Comparison of ENCODE assay signal across 8 cellular contexts in the genomic region with DNA sequence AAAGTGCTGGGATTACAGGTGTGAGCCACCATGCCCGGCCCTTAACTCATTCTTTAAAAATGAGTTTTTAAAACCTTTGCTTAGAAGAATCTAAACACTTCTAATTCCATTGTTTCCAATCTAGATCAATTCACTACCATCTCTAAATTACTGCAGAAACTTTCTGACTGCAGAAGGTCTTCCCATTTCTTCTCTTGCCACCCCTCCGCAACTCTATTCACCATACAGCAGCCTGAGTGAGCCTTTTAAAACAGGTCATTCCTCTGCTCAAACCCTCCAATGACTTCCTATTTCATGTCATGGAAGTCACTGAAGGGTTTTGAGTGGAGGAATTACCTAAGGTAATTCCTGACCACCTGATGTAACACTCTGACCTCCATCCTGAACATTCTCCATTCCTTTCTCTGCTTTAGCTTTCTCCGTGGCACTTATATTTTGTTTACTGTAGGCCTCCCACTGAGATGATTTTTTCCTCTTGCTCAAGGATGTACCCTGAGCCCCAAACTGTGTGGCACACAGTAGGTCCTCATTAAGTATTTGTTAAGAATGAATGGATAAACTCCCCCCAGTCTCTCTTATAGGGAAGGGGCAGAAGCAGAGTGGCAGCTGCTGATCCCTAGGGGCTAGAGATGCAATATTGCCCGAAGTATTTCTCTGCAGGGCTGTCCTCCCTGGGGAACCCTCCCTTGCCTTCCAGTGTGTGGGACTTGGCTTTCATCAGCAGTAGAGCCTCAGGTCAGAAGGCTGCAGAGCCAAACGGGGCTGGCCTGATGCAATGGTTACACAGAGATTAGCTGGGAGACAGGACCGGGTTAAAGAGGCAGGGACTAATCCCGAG. TPM values are rescaled to one million over a fixed set of nuclear protein-coding genes. Genes with fewer than 3 reads are reported as not detected.
DNase-seq lines count a peak whose midpoint lies in the region; ATAC-seq and TF ChIP-seq lines count a peak whose summit lies in the region.

No MANE protein-coding gene starts in this region.

- H3K4me1 ChIP-seq in BE2C (peaks cover 17% of the 10 kb centered on the region), HUES6 (ENCODE audit: control insufficient read depth, insufficient read depth, low read length) (peaks cover 28% of the 10 kb centered on the region), left ventricle myocardium inferior (peaks cover 74% of the 10 kb centered on the region)

- H3K4me3 ChIP-seq in BE2C (ENCODE audit: low read depth, low read length): peak overlapping the region; percentile 100
- H3K4me3 ChIP-seq in HUES6 (ENCODE audit: low read depth, low read length): peak overlapping the region; percentile 90
- peak overlapping the region; percentile 93 for H3K4me3 ChIP-seq in left ventricle myocardium inferior
- H3K4me3 ChIP-seq in skeletal muscle cell (ENCODE audit: low read depth, low read length): peak overlapping the region; percentile 86

- no peak for ATAC-seq in GM18907 (IDR thresholded peaks at IDR 0.05; ENCODE audit: unreplicated experiment)

- H3K27ac ChIP-seq in HUES6 (ENCODE audit: low read depth, low read length) (peak overlapping the region; percentile 84), left ventricle myocardium inferior (replicated peaks) (peak overlapping the region; percentile 100)

- CTCF ChIA-PET in GM10248 (lab: Yijun Ruan, JAX): interaction anchor here (0.6 to 1.5 kb wide), 3 partner anchors 56 to 66 kb away, joined by 3 to 4 read pairs (median 3); no protein-coding TSS in a partner anchor

- DNase-seq in BE2C (peak; percentile 89), left ventricle myocardium inferior (no peak), skeletal muscle cell (ENCODE audit: low read depth) (no peak), GM10248 (ENCODE audit: extremely low spot score) (no peak), AML-193 (lab: John Stamatoyannopoulos, UW) (no peak)
- DNase-seq in activated naive CD4-positive, alpha-beta T cell treated with anti-CD3 and anti-CD28 coated beads, Interleukin-2, amount 50 U/mL, for 16 hours: peak; percentile 23

- intact Hi-C loops in left ventricle myocardium inferior (cut with micrococcal nuclease): no loop called here

- peaks cover 49% of the 10 kb centered on the region for H3K36me3 ChIP-seq in BE2C
- peaks cover 57% of the 10 kb centered on the region for H3K36me3 ChIP-seq in HUES6 (ENCODE audit: control insufficient read depth, insufficient read depth, low read length)
- peaks cover 40% of the 10 kb centered on the region for H3K36me3 ChIP-seq in left ventricle myocardium inferior

- H3K9me3 ChIP-seq in BE2C (no peaks in the 10 kb centered on the region), HUES6 (ENCODE audit: control insufficient read depth, insufficient read depth, low read depth, low read length) (no peaks in the 10 kb centered on the region), left ventricle myocardium inferior (replicated peaks) (no peaks in the 10 kb centered on the region)

- H3K27me3 ChIP-seq in BE2C (no peaks in the 10 kb centered on the region), HUES6 (ENCODE audit: control insufficient read depth, insufficient read depth, low read length) (no peaks in the 10 kb centered on the region), left ventricle myocardium inferior (ENCODE audit: low read depth) (no peaks in the 10 kb centered on the region)

- POLR2A ChIA-PET in GM10248 (lab: Yijun Ruan, JAX): interaction anchor here (0.7 to 3.7 kb wide), 12 partner anchors 9 to 226 kb away, joined by 3 to 20 read pairs (median 6); a partner anchor contains a TSS

- peak overlapping the region; percentile 99 for H3K9ac ChIP-seq in HUES6 (ENCODE audit: low read length)

- TF ChIP-seq CTCF in BE2C (IDR thresholded peaks at IDR 0.05; ENCODE audit: low read depth, low read length) (no peak), left ventricle myocardium inferior (IDR thresholded peaks at IDR 0.05; ENCODE audit: borderline replicate concordance) (no peak), GM10248 (IDR thresholded peaks at IDR 0.05; ENCODE audit: control extremely low read depth, extremely low read depth, low read depth, missing control alignments) (no peak)

RNA-seq across cellular contexts. Expression of a gene that starts 1.2 kb away (rescaled TPM):
- 134 TPM for polyA plus RNA-seq in BE2C (2012; ENCODE audit: insufficient read depth, insufficient read length, low read depth)
- total RNA-seq in left ventricle myocardium inferior: 20.4 TPM

RNA-seq across cellular contexts. Expression of a gene that starts 3.5 kb away (rescaled TPM):
- 110 TPM for polyA plus RNA-seq in BE2C (2012; ENCODE audit: insufficient read depth, insufficient read length, low read depth)
- 33.1 TPM for total RNA-seq in left ventricle myocardium inferior

RNA-seq across cellular contexts. Expression of a gene that starts 27.9 kb away (rescaled TPM):
- polyA plus RNA-seq in BE2C (2012; ENCODE audit: insufficient read depth, insufficient read length, low read depth): 94.2 TPM
- total RNA-seq in left ventricle myocardium inferior: 87.8 TPM

RNA-seq across cellular contexts. Expression of a gene that starts 30.7 kb away (rescaled TPM):
- 27.5 TPM for polyA plus RNA-seq in BE2C (2012; ENCODE audit: insufficient read depth, insufficient read length, low read depth)
- total RNA-seq in left ventricle myocardium inferior: 0.08 TPM

RNA-seq across cellular contexts. Expression of a gene that starts 31.3 kb away (rescaled TPM):
- polyA plus RNA-seq in BE2C (2012; ENCODE audit: insufficient read depth, insufficient read length, low read depth): 846 TPM
- 73.1 TPM for total RNA-seq in left ventricle myocardium inferior

Comparison
In these comparisons a context has a peak if more than half of its experiments do, and no peak if none do; other contexts are left out.
1. DNase-seq: peak in BE2C (single experiment) and activated naive CD4-positive, alpha-beta T cell treated with anti-CD3 and anti-CD28 coated beads, Interleukin-2, amount 50 U/mL, for 16 hours (single experiment); none in left ventricle myocardium inferior (single experiment), skeletal muscle cell (single experiment), GM10248 (single experiment) and AML-193 (0 of 2).
2. Peak in every context shown above with its lines, with median percentiles within 50 percentile points of each other: H3K4me3 ChIP-seq.